In genomic region chr15:72231847-72232461, GRCh38 we compare ENCODE assay signal across 8 cellular contexts. TPM values are rescaled to one million over a fixed set of nuclear protein-coding genes. Genes with fewer than 3 reads are reported as not detected.
DNase-seq lines count a peak whose midpoint lies in the region; ATAC-seq and TF ChIP-seq lines count a peak whose summit lies in the region.

No MANE protein-coding gene starts in this region.

- peak overlapping the region; percentile 89 for H3K4me3 Mint-ChIP-seq in MCF 10A (ENCODE audit: unreplicated experiment)

- H3K27ac Mint-ChIP-seq in MCF 10A (ENCODE audit: low read depth, unreplicated experiment): peak overlapping the region; percentile 72

- H3K4me3 ChIP-seq in iPS-18c (ENCODE audit: insufficient read depth, low read depth, low read length) (peak overlapping the region; percentile 72), skeletal muscle tissue (ENCODE audit: low read length in 3 of 3) (peak overlapping the region; percentile 84 to 98 (median 89))

- ATAC-seq in HG03108 (IDR thresholded peaks at IDR 0.05; ENCODE audit: unreplicated experiment): no peak

- intact Hi-C loops in MCF 10A (cut with micrococcal nuclease): no loop called here

- TSS peak; percentile 76 for BruUV-seq in MCF 10A (replicated peaks; lab: Mats Ljungman, UMichigan)

- H3K9me3 Mint-ChIP-seq in MCF 10A (ENCODE audit: unreplicated experiment): no peaks in the 10 kb centered on the region

- POLR2A ChIA-PET in MCF 10A (lab: Yijun Ruan, JAX): interaction anchor here (0.6 to 7.8 kb wide), 30 partner anchors 9 to 1757 kb away, joined by 3 to 424 read pairs (median 6); partner anchors contain the start of genes BBS4, GRAMD2A, HEXA and HIGD2B

- CTCF ChIA-PET in MCF 10A (lab: Yijun Ruan, JAX): interaction anchor here (0.6 to 1.2 kb wide), 8 partner anchors 9 to 1358 kb away, joined by 3 to 7 read pairs (median 4); partner anchors contain the start of gene GRAMD2A

- peaks cover 0 to 2% (median 0%) of the 10 kb centered on the region in 3 donors for H3K36me3 ChIP-seq in skeletal muscle tissue (ENCODE audit: control insufficient read depth in 3 of 3, insufficient read depth in 3 of 3, low read length in 3 of 3)

- H3K4me1 ChIP-seq in skeletal muscle tissue (ENCODE audit: control insufficient read depth in 3 of 3, insufficient read depth in 3 of 3, low read length in 3 of 3): peaks cover 26 to 42% (median 37%) of the 10 kb centered on the region in 3 donors

- no peaks in the 10 kb centered on the region for H3K27me3 Mint-ChIP-seq in MCF 10A (ENCODE audit: insufficient read depth, unreplicated experiment)

- DNase-seq in DMS53 treated with DMSO at 0.1 percent for 48 hours (lab: John Stamatoyannopoulos, UW; ENCODE audit: unreplicated experiment): peak; percentile 53
- DNase-seq in HUDEP-2 (lab: John Stamatoyannopoulos, UW; ENCODE audit: unreplicated experiment in 76 of 76): peak in 72 of 76 experiments; percentile 10 to 87 (median 58)
- peak; percentile 56 to 79 for DNase-seq in SW 1271 (lab: John Stamatoyannopoulos, UW)
- peak; percentile 80 for DNase-seq in MCF 10A (ENCODE audit: unreplicated experiment)
- DNase-seq in SK-N-DZ (ENCODE audit: low spot score): no peak

- H3K9ac ChIP-seq in skeletal muscle tissue (ENCODE audit: low read depth in 1 of 3, low read length in 3 of 3): peak overlapping the region; percentile 82 to 90 (median 84)

- H3K27ac ChIP-seq in skeletal muscle tissue (ENCODE audit: low read depth, low read length): peak overlapping the region; percentile 86

- TF ChIP-seq CTCF in MCF 10A (IDR thresholded peaks at IDR 0.05; ENCODE audit: unreplicated experiment): no peak

- H3K36me3 Mint-ChIP-seq in MCF 10A (ENCODE audit: insufficient read depth, unreplicated experiment): peaks cover 18% of the 10 kb centered on the region

- H3K4me1 Mint-ChIP-seq in MCF 10A (ENCODE audit: insufficient read depth, unreplicated experiment): peaks cover 25% of the 10 kb centered on the region

- H3K27me3 ChIP-seq in skeletal muscle tissue (ENCODE audit: control insufficient read depth in 3 of 3, insufficient read depth in 3 of 3, low read length in 3 of 3): no peaks in the 10 kb centered on the region

- H3K9me3 ChIP-seq in iPS-18c (ENCODE audit: control insufficient read depth, insufficient read depth, low read length) (peaks cover 4% of the 10 kb centered on the region), skeletal muscle tissue (ENCODE audit: control insufficient read depth in 3 of 3, low read length in 3 of 3) (no peaks in the 10 kb centered on the region)

RNA-seq across cellular contexts. Expression of gene PKM, which starts 1.0 kb away (rescaled TPM):
- 612 and 828 TPM in 2 replicates for total RNA-seq in MCF 10A (2022)
- total RNA-seq in skeletal muscle tissue: 769 TPM
- polyA plus RNA-seq in SK-N-DZ (2014; cell fraction: cytosol; rRNA removed): 973 and 1,108 TPM in 2 replicates
- polyA plus RNA-seq in SK-N-DZ (2014; cell fraction: nucleus; rRNA removed): 738 and 804 TPM in 2 replicates

RNA-seq across cellular contexts. Expression of gene GRAMD2A, which starts 34.4 kb away (rescaled TPM):
- total RNA-seq in MCF 10A (2022): 0.42 and 0.93 TPM in 2 replicates
- total RNA-seq in skeletal muscle tissue: 2.1 TPM
- polyA plus RNA-seq in SK-N-DZ (2014; cell fraction: cytosol; rRNA removed): not detected in 2 replicates
- polyA plus RNA-seq in SK-N-DZ (2014; cell fraction: nucleus; rRNA removed): not detected in 2 replicates

RNA-seq across cellular contexts. Expression of gene PARP6, which starts 40.4 kb away (rescaled TPM):
- total RNA-seq in MCF 10A (2022): 117 TPM in 2 replicates
- total RNA-seq in skeletal muscle tissue: 13.0 TPM
- polyA plus RNA-seq in SK-N-DZ (2014; cell fraction: cytosol; rRNA removed): 75.4 and 86.8 TPM in 2 replicates
- 431 and 466 TPM in 2 replicates for polyA plus RNA-seq in SK-N-DZ (2014; cell fraction: nucleus; rRNA removed)
